16 cellular contexts compared by ENCODE assay signal in the genomic region with DNA sequence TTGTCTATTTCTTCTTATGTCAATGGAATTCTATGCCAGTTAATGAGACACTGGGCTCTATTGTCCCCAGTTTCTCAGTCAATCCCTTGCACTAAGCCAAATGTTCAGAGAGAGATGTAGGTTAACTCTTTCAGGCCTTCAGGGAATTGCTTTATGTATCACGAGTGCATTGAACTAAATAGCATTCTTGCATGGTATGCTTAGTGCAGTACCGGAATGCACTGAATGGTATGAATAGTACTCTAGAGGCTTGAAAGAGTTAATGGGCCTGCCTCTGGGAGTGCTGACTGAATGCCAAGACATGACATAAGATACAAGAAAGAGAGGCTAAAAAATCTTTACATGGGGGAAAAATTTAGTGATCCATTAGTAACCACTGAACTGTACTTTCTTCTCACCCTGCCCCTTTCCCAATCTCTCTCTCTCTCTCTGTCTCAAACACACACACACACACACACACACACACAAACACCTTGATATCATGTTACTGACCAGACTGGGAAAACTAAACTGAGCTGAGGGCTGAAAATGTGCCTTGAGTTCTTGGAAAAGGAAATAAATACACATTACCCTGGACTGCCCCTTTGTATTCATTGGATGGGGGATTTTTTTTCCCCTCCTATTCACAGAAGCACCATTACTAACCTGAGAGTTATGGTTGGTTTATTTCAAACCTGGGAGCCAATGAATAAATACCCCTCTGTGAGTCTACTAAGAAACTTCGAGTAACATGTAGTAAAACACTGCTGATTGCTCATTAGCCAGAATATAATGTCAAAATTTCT. TPM values are rescaled to one million over a fixed set of nuclear protein-coding genes. Genes with fewer than 3 reads are reported as not detected.
DNase-seq lines count a peak whose midpoint lies in the region; ATAC-seq, FAIRE-seq and TF ChIP-seq lines count a peak whose summit lies in the region.
"Had no signal": no experiment of that assay in that cellular context is flagged by ENCODE, and none has a peak within 500 bp of the region (broad histone marks: within the 10 kb centered on the region; RNA-seq: fewer than 3 reads in every experiment).

No MANE protein-coding gene starts in this region.

- no peaks in the 10 kb centered on the region for H3K9me3 ChIP-seq in SK-N-MC (ENCODE audit: low read depth, low read length)
- H3K9me3 ChIP-seq: testis had no signal

- H3K27ac ChIP-seq in SK-N-MC = peak overlapping the region; percentile 61; the same call in 1 of the 2 replicates
- H3K27ac ChIP-seq: skin epidermis, testis had no signal

- no peak for TF ChIP-seq POLR2A in H54 (IDR thresholded peaks at IDR 0.05; ENCODE audit: low read depth, low read length)

- intact Hi-C loops in sciatic nerve (cut with DNase I) = loop anchor here (10.0 kb wide), 1 partner anchor 189 kb away; no protein-coding TSS in a partner anchor

- DNase-seq in H54 (ENCODE audit: insufficient read length, low spot score) (no peak), SK-N-MC (ENCODE audit: low read depth, low spot score) (no peak), globus pallidus (ENCODE audit: low spot score) (peak; percentile 76), sciatic nerve (ENCODE audit: low spot score) (no peak), 8988T (no peak), cerebellar cortex (ENCODE audit: low spot score) (no peak)
- DNase-seq: activated effector memory CD4-positive, alpha-beta T cell treated with Interleukin-2 at 50 U/mL for 16 hours; COR-L47; Kasumi-1; left cardiac atrium; naive thymus-derived CD4-positive, alpha-beta T cell; NCI-H187 treated with DMSO at 0.1 percent for 48 hours; SW 1271; testis had no signal

- peak; percentile 76 for ATAC-seq in sciatic nerve
- ATAC-seq in GM19351 (IDR thresholded peaks at IDR 0.05; ENCODE audit: unreplicated experiment) = no peak
- ATAC-seq: naive thymus-derived CD4-positive, alpha-beta T cell had no signal

- FAIRE-seq in H54 (lab: Jason Lieb, UNC) = peak; percentile 70

- peak overlapping the region; percentile 22 for H3K9ac ChIP-seq in SK-N-MC (ENCODE audit: insufficient read length)

- H3K4me3 ChIP-seq in SK-N-MC = peak overlapping the region; percentile 37
- H3K4me3 ChIP-seq: skin epidermis, testis had no signal

- H3K36me3 ChIP-seq in SK-N-MC (ENCODE audit: insufficient read depth, low read length) = no peaks in the 10 kb centered on the region

RNA-seq across cellular contexts. Expression of a gene that starts 35.4 kb away (rescaled TPM):
- total RNA-seq in sciatic nerve = 0.36 TPM
- total RNA-seq: naive thymus-derived CD4-positive, alpha-beta T cell had no signal
